7 cellular contexts compared by ENCODE assay signal in the genomic region with DNA sequence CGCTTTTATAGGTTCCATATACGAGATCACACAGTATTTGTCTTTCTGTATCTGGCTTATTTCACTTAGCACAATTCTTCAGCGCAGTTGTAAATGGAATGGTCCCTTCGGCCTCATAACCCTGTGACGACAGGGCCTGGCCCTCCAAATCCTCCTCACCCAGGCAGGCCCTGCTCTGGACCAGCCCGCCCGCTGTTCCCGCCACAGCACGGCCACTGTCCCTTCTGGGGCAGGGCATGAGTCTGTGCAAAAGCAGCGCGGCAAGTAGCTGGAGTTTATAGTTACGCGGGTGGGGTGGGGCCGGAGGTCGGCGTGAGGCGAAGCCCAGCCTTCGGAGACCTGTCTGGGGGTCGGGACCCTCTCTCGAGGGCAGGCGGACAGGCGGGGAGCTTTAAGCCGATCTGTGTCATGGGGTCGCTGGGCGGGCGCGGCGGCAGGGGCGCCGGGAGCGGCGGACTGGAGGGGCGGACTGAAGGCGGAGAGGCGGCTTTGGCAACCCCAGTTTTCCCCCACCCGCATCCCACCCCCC. TPM values are rescaled to one million over a fixed set of nuclear protein-coding genes. Genes with fewer than 3 reads are reported as not detected.
DNase-seq lines count a peak whose midpoint lies in the region; ATAC-seq and TF ChIP-seq lines count a peak whose summit lies in the region.

No MANE protein-coding gene starts in this region.

- H3K27me3 ChIP-seq in IMR-90 (ENCODE audit: control insufficient read depth, insufficient read depth, low read length) (no peaks in the 10 kb centered on the region), left lung (peaks cover 0 to 14% of the 10 kb centered on the region in 2 donors)

- peak overlapping the region; percentile 28 for H3K4ac ChIP-seq in IMR-90 (ENCODE audit: low read depth, low read length)

- ATAC-seq in IMR-90 (ENCODE audit: low read depth): peak; percentile 76
- ATAC-seq in left lung: peak; percentile 91
- no peak for ATAC-seq in HG03442 (IDR thresholded peaks at IDR 0.05; ENCODE audit: unreplicated experiment)
- no peak for ATAC-seq in GM21723 (IDR thresholded peaks at IDR 0.05; ENCODE audit: unreplicated experiment)
- no peak for ATAC-seq in GM21515 (IDR thresholded peaks at IDR 0.05; ENCODE audit: unreplicated experiment)

- H4K8ac ChIP-seq in IMR-90 (ENCODE audit: low read depth in 2 of 2, low read length in 2 of 2): peak overlapping the region; percentile 43 to 99

- dilution Hi-C loops in IMR-90 (cut with HindIII; ENCODE audit: low sequenced_read_pairs, unreplicated experiment): no loop called here

- CTCF ChIA-PET in IMR-90 (lab: Yijun Ruan, JAX): interaction anchor here (1.1 kb wide), 1 partner anchor 24 kb away, joined by 3 read pairs; no protein-coding TSS in a partner anchor

- H3K4me3 ChIP-seq in IMR-90 (ENCODE audit: insufficient read depth, low read depth, low read length): peak overlapping the region; percentile 81
- peak overlapping the region; percentile 75 for H3K4me3 ChIP-seq in choroid plexus epithelial cell (ENCODE audit: low read depth, low read length)
- peak overlapping the region; percentile 73 to 74 for H3K4me3 ChIP-seq in left lung

- peak overlapping the region; percentile 20; the same call in 1 of the 2 replicates for H3K56ac ChIP-seq in IMR-90 (ENCODE audit: extremely low read depth, insufficient read depth, low read length)

- in situ Hi-C loops in IMR-90 (cut with MboI; ENCODE audit: low sequenced_read_pairs): no loop called here

- H4K5ac ChIP-seq in IMR-90 (ENCODE audit: low read depth, low read length): peak overlapping the region; percentile 12; the same call in 1 of the 2 replicates

- peaks cover 3 to 11% of the 10 kb centered on the region in 2 experiments; a peak in 3 of 4 replicates for H3K79me1 ChIP-seq in IMR-90 (ENCODE audit: low read depth in 1 of 2, low read length in 2 of 2)

- H2BK120ac ChIP-seq in IMR-90 (ENCODE audit: low read depth, low read length): no peak overlapping the region

- no peak overlapping the region for H2BK20ac ChIP-seq in IMR-90 (ENCODE audit: low read depth, low read length)

- H3K9me1 ChIP-seq in IMR-90 (ENCODE audit: insufficient read depth, low read length): peaks cover 5% of the 10 kb centered on the region; the same call in 1 of the 2 replicates

- TF ChIP-seq RAD21 in IMR-90 (IDR thresholded peaks at IDR 0.05; ENCODE audit: low read length): no peak

- H3K4me2 ChIP-seq in IMR-90 (ENCODE audit: low read depth, low read length): peak overlapping the region; percentile 98

- no peak overlapping the region for H2BK15ac ChIP-seq in IMR-90 (ENCODE audit: low read depth, low read length)

- WGBS in IMR-90 (ENCODE audit: extremely low coverage in 2 of 2, insufficient read length in 1 of 2), 2 experiments: 0% methylated on average over 14 of the region's 36 CpGs; no CpG with 5 or more reads in 1 of the 2 experiments

- DNase-seq in IMR-90: no peak
- peak; percentile 13 for DNase-seq in choroid plexus epithelial cell (ENCODE audit: low read depth)
- peak in 1 of 2 donors; percentile 87 for DNase-seq in left lung
- DNase-seq in substantia nigra (lab: John Stamatoyannopoulos, UW): peak in 30 of 49 donors; percentile 8 to 56 (median 28)

- H3K23ac ChIP-seq in IMR-90 (ENCODE audit: low read depth, low read length): peak overlapping the region; percentile 20

- H3K9me3 ChIP-seq in IMR-90 (ENCODE audit: control insufficient read depth, insufficient read depth, low read length): no peaks in the 10 kb centered on the region
- H3K9me3 ChIP-seq in left lung: no peaks in the 10 kb centered on the region

- POLR2A ChIA-PET in IMR-90 (lab: Charles Lee; ENCODE audit: unreplicated experiment): interaction anchor here (0.6 to 1.0 kb wide), 2 partner anchors 14 to 90 kb away, joined by 3 to 4 read pairs; no protein-coding TSS in a partner anchor

- H3K4me1 ChIP-seq in IMR-90 (ENCODE audit: control insufficient read depth, insufficient read depth, low read length) (peaks cover 2% of the 10 kb centered on the region; the same call in 1 of the 2 replicates), left lung (peaks cover 13 to 33% of the 10 kb centered on the region in 2 donors)

- no peaks in the 10 kb centered on the region for H4K20me1 ChIP-seq in IMR-90 (ENCODE audit: insufficient read depth, low read length)

- H3K36me3 ChIP-seq in IMR-90 (ENCODE audit: control insufficient read depth, insufficient read depth, low read length) (peaks cover 7% of the 10 kb centered on the region), left lung (peaks cover 0 to 21% of the 10 kb centered on the region in 2 donors)

- peak overlapping the region; percentile 91 for H2AFZ ChIP-seq in IMR-90 (replicated peaks; ENCODE audit: low read length, poor library complexity)

- H3K14ac ChIP-seq in IMR-90 (replicated peaks; ENCODE audit: low read depth, low read length): peak overlapping the region; percentile 1; the same call in 1 of the 2 replicates

- TF ChIP-seq CTCF in IMR-90 (conservative IDR thresholded peaks at IDR 0.05; ENCODE audit: low read depth, low read length) (no peak), choroid plexus epithelial cell (conservative IDR thresholded peaks at IDR 0.05; ENCODE audit: low read depth, low read length) (no peak), left lung (IDR thresholded peaks at IDR 0.05) (no peak)

- H3K9ac ChIP-seq in IMR-90 (ENCODE audit: low read depth, low read length): peak overlapping the region; percentile 75

- peak overlapping the region; percentile 40; the same call in 1 of the 2 replicates for H2AK5ac ChIP-seq in IMR-90 (ENCODE audit: low read depth, low read length)

- H3K27ac ChIP-seq in IMR-90 (ENCODE audit: insufficient read depth, low read length) (peak overlapping the region; percentile 70; the same call in 1 of the 2 replicates), left lung (peak overlapping the region; percentile 64 to 80), substantia nigra (ENCODE audit: low read depth, low read length, poor library complexity, severe bottlenecking) (peak overlapping the region; percentile 50)

- intact Hi-C loops in IMR-90 (cut with micrococcal nuclease): loop anchor here (5.0 kb wide), 1 partner anchor 160 kb away; no protein-coding TSS in a partner anchor
- intact Hi-C loops in left lung (cut with DNase I): no loop called here

- H3K18ac ChIP-seq in IMR-90 (ENCODE audit: low read depth, low read length): no peak overlapping the region

- TF ChIP-seq POLR2A in IMR-90 (IDR thresholded peaks at IDR 0.05; ENCODE audit: low read depth, low read length): no peak

- H2BK5ac ChIP-seq in IMR-90 (ENCODE audit: low read depth, low read length, poor library complexity, severe bottlenecking): no peak overlapping the region

- peak overlapping the region; percentile 89 for H2AK9ac ChIP-seq in IMR-90 (replicated peaks; ENCODE audit: low read depth, low read length, poor library complexity)

- no TSS peak for BruUV-seq in IMR-90 (replicated peaks; lab: Mats Ljungman, UMichigan)

- no peak overlapping the region; the same call in 1 of the 2 replicates for H4K91ac ChIP-seq in IMR-90 (ENCODE audit: insufficient read depth, low read depth, low read length)

TF ChIP-seq in IMR-90, 13 proteins besides CTCF, POLR2A, EP300 and RAD21:
- TF ChIP-seq RCOR1 (IDR thresholded peaks at IDR 0.05; ENCODE audit: insufficient replicate concordance, low read length) (no peak), NFE2L2 (IDR thresholded peaks at IDR 0.05; ENCODE audit: low read depth, low read length) (no peak), USF2 (IDR thresholded peaks at IDR 0.05; ENCODE audit: low read depth, low read length) (no peak), FOS (IDR thresholded peaks at IDR 0.05; ENCODE audit: low read depth, low read length) (no peak), MXI1 (IDR thresholded peaks at IDR 0.05; ENCODE audit: borderline replicate concordance, low read depth, low read length) (no peak), BHLHE40 (IDR thresholded peaks at IDR 0.05; ENCODE audit: low read depth, low read length) (no peak), MAFK (IDR thresholded peaks at IDR 0.05; ENCODE audit: low read depth, low read length) (no peak), MAZ (IDR thresholded peaks at IDR 0.05; ENCODE audit: borderline replicate concordance, low read depth, low read length) (no peak), SMC3 (IDR thresholded peaks at IDR 0.05; ENCODE audit: low read depth, low read length) (no peak), CEBPB (IDR thresholded peaks at IDR 0.05; ENCODE audit: low read depth, low read length) (no peak), RFX5 (IDR thresholded peaks at IDR 0.05; ENCODE audit: low read depth, low read length) (no peak), CHD1 (IDR thresholded peaks at IDR 0.05; ENCODE audit: low read depth, low read length) (no peak)
- TF ChIP-seq, protein P1, sequence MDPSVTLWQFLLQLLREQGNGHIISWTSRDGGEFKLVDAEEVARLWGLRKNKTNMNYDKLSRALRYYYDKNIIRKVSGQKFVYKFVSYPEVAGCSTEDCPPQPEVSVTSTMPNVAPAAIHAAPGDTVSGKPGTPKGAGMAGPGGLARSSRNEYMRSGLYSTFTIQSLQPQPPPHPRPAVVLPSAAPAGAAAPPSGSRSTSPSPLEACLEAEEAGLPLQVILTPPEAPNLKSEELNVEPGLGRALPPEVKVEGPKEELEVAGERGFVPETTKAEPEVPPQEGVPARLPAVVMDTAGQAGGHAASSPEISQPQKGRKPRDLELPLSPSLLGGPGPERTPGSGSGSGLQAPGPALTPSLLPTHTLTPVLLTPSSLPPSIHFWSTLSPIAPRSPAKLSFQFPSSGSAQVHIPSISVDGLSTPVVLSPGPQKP (IDR thresholded peaks at IDR 0.05; ENCODE audit: borderline replicate concordance, low read depth, low read length): no peak

RNA-seq across cellular contexts. Expression of gene ARPIN, which starts 0.5 kb away (rescaled TPM):
- total RNA-seq in IMR-90 (2012; rRNA removed) (3.9 and 5.6 TPM in 2 replicates), left lung (10 to 100 TPM; 31.1 to 31.7 TPM)
- 7.7 and 8.8 TPM in 2 replicates for polyA plus RNA-seq in IMR-90 (2012; rRNA removed)
- polyA plus RNA-seq in IMR-90 (2012; cell fraction: cytosol; rRNA removed): 4.2 and 5.2 TPM in 2 replicates
- polyA plus RNA-seq in IMR-90 (2012; cell fraction: nucleus; rRNA removed; ENCODE audit: low replicate concordance): 5.4 and 10.6 TPM in 2 replicates

RNA-seq across cellular contexts. Expression of gene AP3S2, which starts 18.4 kb away (rescaled TPM):
- total RNA-seq in IMR-90 (2012; rRNA removed) (34.1 and 44.4 TPM in 2 replicates), left lung (10 to 100 TPM; 34.2 to 34.8 TPM)
- polyA plus RNA-seq in IMR-90 (2012; rRNA removed): 10.1 and 12.6 TPM in 2 replicates
- polyA plus RNA-seq in IMR-90 (2012; cell fraction: cytosol; rRNA removed): 5.4 and 8.9 TPM in 2 replicates
- 6.6 and 14.6 TPM in 2 replicates for polyA plus RNA-seq in IMR-90 (2012; cell fraction: nucleus; rRNA removed; ENCODE audit: low replicate concordance)

Comparison
In these comparisons a context has a peak if more than half of its experiments do, and no peak if none do; other contexts are left out.
1. ATAC-seq: peak in IMR-90 (single experiment) and left lung (single experiment); none in HG03442 (single experiment), GM21723 (single experiment) and GM21515 (single experiment).
2. Peak in every context shown above with its lines, with median percentiles within 50 percentile points of each other: H3K27ac ChIP-seq and H3K4me3 ChIP-seq.